Comparison of ENCODE assay signal across 24 cellular contexts in the genomic region with DNA sequence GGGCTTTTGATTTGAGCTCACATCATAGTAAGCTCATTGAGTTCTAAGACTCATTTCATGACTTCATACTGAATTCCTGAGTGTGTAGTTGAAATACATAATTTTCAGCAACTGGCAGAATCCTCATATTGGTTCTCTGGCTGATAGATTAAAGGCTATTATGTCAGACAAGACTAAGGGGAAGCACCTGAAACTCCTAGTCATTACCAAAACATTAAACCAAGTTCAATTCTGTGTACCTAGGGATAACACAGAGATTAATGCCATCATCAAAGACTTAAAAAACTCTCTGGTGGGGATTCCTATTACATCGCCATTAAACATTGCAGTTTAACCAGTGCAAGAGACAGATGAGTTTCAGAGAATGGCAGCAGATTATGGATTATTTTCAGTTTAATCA.
"Had no signal": no experiment of that assay in that cellular context is flagged by ENCODE, and none has a peak within 500 bp of the region (broad histone marks: within the 10 kb centered on the region; RNA-seq: fewer than 3 reads in every experiment).

No MANE protein-coding gene starts in this region.

- H3K4me3 ChIP-seq: breast epithelium, esophagus muscularis mucosa, ovary, prostate gland, spleen, tibial artery had no signal

- H3K36me3 Mint-ChIP-seq: activated CD4-positive, alpha-beta memory T cell treated with anti-CD3 and anti-CD28 coated beads for 36 hours had no signal

- H3K27me3 Mint-ChIP-seq: activated B cell treated with CpG ODN at 0.5 μM for 24 hours; activated CD4-positive, alpha-beta memory T cell treated with anti-CD3 and anti-CD28 coated beads for 36 hours; activated CD8-positive, alpha-beta memory T cell treated with anti-CD3 and anti-CD28 coated beads, Interleukin-2, amount 10 ng/mL, durations not matched to agents 7 days and 5 days; central memory CD8-positive, alpha-beta T cell; effector memory CD8-positive, alpha-beta T cell; stimulated activated naive CD8-positive, alpha-beta T cell treated with anti-CD3 and anti-CD28 coated beads, Interleukin-15, Interleukin-2, amounts not matched to agents 100 ng/mL and 50 ng/mL, for 24 hours; T-helper 17 cell had no signal

- H3K9me3 Mint-ChIP-seq: activated B cell treated with CpG ODN at 0.5 μM for 24 hours; central memory CD8-positive, alpha-beta T cell; effector memory CD8-positive, alpha-beta T cell; nephron; stimulated activated naive CD8-positive, alpha-beta T cell treated with anti-CD3 and anti-CD28 coated beads, Interleukin-15, Interleukin-2, amounts not matched to agents 100 ng/mL and 50 ng/mL, for 24 hours had no signal

- H3K4me1 Mint-ChIP-seq: activated B cell treated with CpG ODN at 0.5 μM for 24 hours, nephron had no signal

- H3K4me3 Mint-ChIP-seq: activated B cell treated with CpG ODN at 0.5 μM for 24 hours; activated CD4-positive, alpha-beta memory T cell treated with anti-CD3 and anti-CD28 coated beads for 36 hours; activated CD8-positive, alpha-beta memory T cell treated with anti-CD3 and anti-CD28 coated beads, Interleukin-2, amount 10 ng/mL, durations not matched to agents 7 days and 5 days; central memory CD8-positive, alpha-beta T cell; effector memory CD8-positive, alpha-beta T cell; nephron; stimulated activated naive CD8-positive, alpha-beta T cell treated with anti-CD3 and anti-CD28 coated beads, Interleukin-15, Interleukin-2, amounts not matched to agents 100 ng/mL and 50 ng/mL, for 24 hours; T-helper 17 cell had no signal

- ATAC-seq: effector memory CD8-positive, alpha-beta T cell; left ventricle myocardium superior; T-helper 17 cell had no signal

- DNase-seq: activated B cell treated with CpG ODN at 0.5 μM for 24 hours; activated CD4-positive, alpha-beta memory T cell treated with anti-CD3 and anti-CD28 coated beads for 36 hours; activated CD4-positive, alpha-beta T cell treated with anti-CD3 and anti-CD28 coated beads for 48 hours; activated CD8-positive, alpha-beta memory T cell treated with anti-CD3 and anti-CD28 coated beads, Interleukin-2, amount 10 ng/mL, durations not matched to agents 7 days and 5 days; activated effector memory CD4-positive, alpha-beta T cell treated with Interleukin-2 at 50 U/mL for 16 hours; activated naive CD4-positive, alpha-beta T cell treated with anti-CD3 and anti-CD28 coated beads, Interleukin-2, amount 50 U/mL, for 16 hours; effector memory CD8-positive, alpha-beta T cell; glutamatergic neuron; hippocampal formation; left ventricle myocardium superior; mammary epithelial cell; midbrain; ovary; spleen; stimulated activated CD4-positive, alpha-beta T cell treated with anti-CD3 and anti-CD28 coated beads, Interleukin-4, amount 100 ng/mL, for 24 hours; SW 1271; T-helper 17 cell; tibial artery had no signal

- H3K27ac Mint-ChIP-seq: activated B cell treated with CpG ODN at 0.5 μM for 24 hours; activated CD4-positive, alpha-beta memory T cell treated with anti-CD3 and anti-CD28 coated beads for 36 hours; activated CD8-positive, alpha-beta memory T cell treated with anti-CD3 and anti-CD28 coated beads, Interleukin-2, amount 10 ng/mL, durations not matched to agents 7 days and 5 days; effector memory CD8-positive, alpha-beta T cell; nephron; stimulated activated naive CD8-positive, alpha-beta T cell treated with anti-CD3 and anti-CD28 coated beads, Interleukin-15, Interleukin-2, amounts not matched to agents 100 ng/mL and 50 ng/mL, for 24 hours; T-helper 17 cell had no signal
